9 cellular contexts compared by ENCODE assay signal in genomic region chr11:116929393-116930090, GRCh38.
DNase-seq lines count a peak whose midpoint lies in the region; ATAC-seq and TF ChIP-seq lines count a peak whose summit lies in the region.
"Had no signal": no experiment of that assay in that cellular context is flagged by ENCODE, and none has a peak within 500 bp of the region (broad histone marks: within the 10 kb centered on the region; RNA-seq: fewer than 3 reads in every experiment).

No MANE protein-coding gene starts in this region.

- H3K4me1 ChIP-seq in left ventricle myocardium inferior: peaks cover 67% of the 10 kb centered on the region

- H3K27ac ChIP-seq in left ventricle myocardium inferior (replicated peaks): peak overlapping the region; percentile 77

- no peaks in the 10 kb centered on the region for H3K27me3 ChIP-seq in left ventricle myocardium inferior (ENCODE audit: low read depth)

- H3K4me3 ChIP-seq in Jurkat, Clone E6-1 (ENCODE audit: low read length): peak overlapping the region; percentile 40
- peak overlapping the region; percentile 47 for H3K4me3 ChIP-seq in left ventricle myocardium inferior
- H3K4me3 ChIP-seq: mucosa of descending colon had no signal

- peaks cover 31% of the 10 kb centered on the region for H3K36me3 Mint-ChIP-seq in activated T-helper 2 cell treated with anti-CD3 and anti-CD28 coated beads, Interferon-gamma antibody, Interleukin-2, Interleukin-4, amounts not matched to agents 10 μg/mL and 5 μg/mL and 100 μg/mL, durations not matched to agents 14 hours and 24 hours and 36 hours (ENCODE audit: low read depth)
- peaks cover 20% of the 10 kb centered on the region for H3K36me3 Mint-ChIP-seq in stimulated activated memory B cell treated with anti-CD40 and anti-IgM and Interleukin-4, amounts not matched to agents 10 μg/mL and 1 μg/mL and 100 μg/mL, for 72 hours

- H3K36me3 ChIP-seq in left ventricle myocardium inferior: peaks cover 9% of the 10 kb centered on the region

- ATAC-seq in stimulated activated memory B cell treated with anti-CD40 and anti-IgM and Interleukin-4, amounts not matched to agents 10 μg/mL and 1 μg/mL and 100 μg/mL, for 72 hours: no peak
- no peak for ATAC-seq in HG03135 (IDR thresholded peaks at IDR 0.05; ENCODE audit: unreplicated experiment)
- no peak for ATAC-seq in GM21723 (IDR thresholded peaks at IDR 0.05; ENCODE audit: unreplicated experiment)

- no peak for TF ChIP-seq CTCF in left ventricle myocardium inferior (IDR thresholded peaks at IDR 0.05; ENCODE audit: borderline replicate concordance)

- no peaks in the 10 kb centered on the region for H3K9me3 ChIP-seq in left ventricle myocardium inferior (replicated peaks)
- H3K9me3 ChIP-seq: mucosa of descending colon had no signal

- DNase-seq in Jurkat, Clone E6-1 (ENCODE audit: low read depth, low spot score): no peak
- no peak for DNase-seq in activated T-helper 2 cell treated with anti-CD3 and anti-CD28 coated beads, Interferon-gamma antibody, Interleukin-2, Interleukin-4, amounts not matched to agents 10 μg/mL and 5 μg/mL and 100 μg/mL, durations not matched to agents 14 hours and 24 hours and 36 hours (ENCODE audit: low spot score)
- no peak for DNase-seq in left ventricle myocardium inferior
- DNase-seq in effector CD4-positive, alpha-beta T cell: no peak
- DNase-seq in DMS53 (lab: John Stamatoyannopoulos, UW): no peak

- peak overlapping the region; percentile 83 for H3K27ac Mint-ChIP-seq in activated T-helper 2 cell treated with anti-CD3 and anti-CD28 coated beads, Interferon-gamma antibody, Interleukin-2, Interleukin-4, amounts not matched to agents 10 μg/mL and 5 μg/mL and 100 μg/mL, durations not matched to agents 14 hours and 24 hours and 36 hours
- H3K27ac Mint-ChIP-seq in stimulated activated memory B cell treated with anti-CD40 and anti-IgM and Interleukin-4, amounts not matched to agents 10 μg/mL and 1 μg/mL and 100 μg/mL, for 72 hours: peak overlapping the region; percentile 94

- H3K4me1 Mint-ChIP-seq in activated T-helper 2 cell treated with anti-CD3 and anti-CD28 coated beads, Interferon-gamma antibody, Interleukin-2, Interleukin-4, amounts not matched to agents 10 μg/mL and 5 μg/mL and 100 μg/mL, durations not matched to agents 14 hours and 24 hours and 36 hours (ENCODE audit: low read depth): peaks cover 73% of the 10 kb centered on the region
- peaks cover 92% of the 10 kb centered on the region for H3K4me1 Mint-ChIP-seq in stimulated activated memory B cell treated with anti-CD40 and anti-IgM and Interleukin-4, amounts not matched to agents 10 μg/mL and 1 μg/mL and 100 μg/mL, for 72 hours

- intact Hi-C loops in activated T-helper 2 cell treated with anti-CD3 and anti-CD28 coated beads, Interferon-gamma antibody, Interleukin-2, Interleukin-4, amounts not matched to agents 10 μg/mL and 5 μg/mL and 100 μg/mL, durations not matched to agents 14 hours and 24 hours and 36 hours (cut with micrococcal nuclease): loop anchor here (2.0 kb wide), 5 partner anchors 19 to 167 kb away; no protein-coding TSS in a partner anchor
- intact Hi-C loops in left ventricle myocardium inferior (cut with micrococcal nuclease): no loop called here

- H3K9me3 Mint-ChIP-seq in activated T-helper 2 cell treated with anti-CD3 and anti-CD28 coated beads, Interferon-gamma antibody, Interleukin-2, Interleukin-4, amounts not matched to agents 10 μg/mL and 5 μg/mL and 100 μg/mL, durations not matched to agents 14 hours and 24 hours and 36 hours: peaks cover 9% of the 10 kb centered on the region
- peaks cover 6% of the 10 kb centered on the region for H3K9me3 Mint-ChIP-seq in stimulated activated memory B cell treated with anti-CD40 and anti-IgM and Interleukin-4, amounts not matched to agents 10 μg/mL and 1 μg/mL and 100 μg/mL, for 72 hours

- no peaks in the 10 kb centered on the region for H3K27me3 Mint-ChIP-seq in activated T-helper 2 cell treated with anti-CD3 and anti-CD28 coated beads, Interferon-gamma antibody, Interleukin-2, Interleukin-4, amounts not matched to agents 10 μg/mL and 5 μg/mL and 100 μg/mL, durations not matched to agents 14 hours and 24 hours and 36 hours (ENCODE audit: low read depth)
- H3K27me3 Mint-ChIP-seq in stimulated activated memory B cell treated with anti-CD40 and anti-IgM and Interleukin-4, amounts not matched to agents 10 μg/mL and 1 μg/mL and 100 μg/mL, for 72 hours: no peaks in the 10 kb centered on the region

- peak overlapping the region; percentile 78 for H3K4me3 Mint-ChIP-seq in activated T-helper 2 cell treated with anti-CD3 and anti-CD28 coated beads, Interferon-gamma antibody, Interleukin-2, Interleukin-4, amounts not matched to agents 10 μg/mL and 5 μg/mL and 100 μg/mL, durations not matched to agents 14 hours and 24 hours and 36 hours (ENCODE audit: low read depth)
- peak overlapping the region; percentile 80 for H3K4me3 Mint-ChIP-seq in stimulated activated memory B cell treated with anti-CD40 and anti-IgM and Interleukin-4, amounts not matched to agents 10 μg/mL and 1 μg/mL and 100 μg/mL, for 72 hours
